In genomic region chr11:114110123-114110522, GRCh38 we compare ENCODE assay signal across 16 cellular contexts. TPM values are rescaled to one million over a fixed set of nuclear protein-coding genes. Genes with fewer than 3 reads are reported as not detected.
DNase-seq lines count a peak whose midpoint lies in the region; ATAC-seq and TF ChIP-seq lines count a peak whose summit lies in the region.
"Had no signal": no experiment of that assay in that cellular context is flagged by ENCODE, and none has a peak within 500 bp of the region (broad histone marks: within the 10 kb centered on the region; RNA-seq: fewer than 3 reads in every experiment).

No MANE protein-coding gene starts in this region.

- H3K27me3 Mint-ChIP-seq in progenitor cell of endocrine pancreas, result no peaks in the 10 kb centered on the region
- peaks cover 39% of the 10 kb centered on the region for H3K27me3 Mint-ChIP-seq in activated T-helper 1 cell treated with anti-CD3 and anti-CD28 coated beads, Interleukin-12 subunit alpha, Interleukin-12 subunit beta, Interleukin-2, Interleukin-4 antibody, amounts not matched to agents 30 ng/mL and 10 ng/mL and 1 ng/mL, durations not matched to agents 14 hours and 24 hours and 36 hours (ENCODE audit: insufficient read depth)

- 80% methylated on average over 6 of the region's 6 CpGs; no CpG with 5 or more reads in 1 of the 2 donors for WGBS in transverse colon (ENCODE audit: low coverage in 1 of 2), 2 donors

- H3K9me3 Mint-ChIP-seq in progenitor cell of endocrine pancreas (ENCODE audit: low read depth), result no peaks in the 10 kb centered on the region
- no peaks in the 10 kb centered on the region for H3K9me3 Mint-ChIP-seq in activated T-helper 1 cell treated with anti-CD3 and anti-CD28 coated beads, Interleukin-12 subunit alpha, Interleukin-12 subunit beta, Interleukin-2, Interleukin-4 antibody, amounts not matched to agents 30 ng/mL and 10 ng/mL and 1 ng/mL, durations not matched to agents 14 hours and 24 hours and 36 hours

- no peak overlapping the region for H3K4me3 Mint-ChIP-seq in progenitor cell of endocrine pancreas (ENCODE audit: low read depth)
- no peak overlapping the region for H3K4me3 Mint-ChIP-seq in activated T-helper 1 cell treated with anti-CD3 and anti-CD28 coated beads, Interleukin-12 subunit alpha, Interleukin-12 subunit beta, Interleukin-2, Interleukin-4 antibody, amounts not matched to agents 30 ng/mL and 10 ng/mL and 1 ng/mL, durations not matched to agents 14 hours and 24 hours and 36 hours

- H3K36me3 ChIP-seq in Peyer's patch (peaks cover 0 to 5% (median 0%) of the 10 kb centered on the region in 3 donors), left ventricle myocardium inferior (peaks cover 9% of the 10 kb centered on the region), transverse colon (no peaks in the 10 kb centered on the region)
- H3K36me3 ChIP-seq: HAP-1, SJCRH30 had no signal

- H3K27ac Mint-ChIP-seq in progenitor cell of endocrine pancreas, result peak overlapping the region; percentile 46
- H3K27ac Mint-ChIP-seq in activated T-helper 1 cell treated with anti-CD3 and anti-CD28 coated beads, Interleukin-12 subunit alpha, Interleukin-12 subunit beta, Interleukin-2, Interleukin-4 antibody, amounts not matched to agents 30 ng/mL and 10 ng/mL and 1 ng/mL, durations not matched to agents 14 hours and 24 hours and 36 hours, result no peak overlapping the region

- no peak for TF ChIP-seq CTCF in Peyer's patch (IDR thresholded peaks at IDR 0.05)
- no peak for TF ChIP-seq CTCF in left ventricle myocardium inferior (IDR thresholded peaks at IDR 0.05; ENCODE audit: borderline replicate concordance)
- no peak for TF ChIP-seq CTCF in progenitor cell of endocrine pancreas (IDR thresholded peaks at IDR 0.05; ENCODE audit: unreplicated experiment)
- no peak for TF ChIP-seq CTCF in transverse colon (IDR thresholded peaks at IDR 0.05)

- DNase-seq in Peyer's patch (no peak), left ventricle myocardium inferior (no peak), progenitor cell of endocrine pancreas (ENCODE audit: low spot score, unreplicated experiment) (no peak), transverse colon (no peak), NOMO-1 treated with DMSO at 0.1 percent for 48 hours (lab: John Stamatoyannopoulos, UW; ENCODE audit: unreplicated experiment) (no peak)
- DNase-seq in activated T-helper 1 cell treated with anti-CD3 and anti-CD28 coated beads, Interleukin-12 subunit alpha, Interleukin-12 subunit beta, Interleukin-2, Interleukin-4 antibody, amounts not matched to agents 30 ng/mL and 10 ng/mL and 1 ng/mL, durations not matched to agents 14 hours and 24 hours and 36 hours (ENCODE audit: low spot score), result no peak
- DNase-seq: activated CD4-positive, CD25-positive, alpha-beta regulatory T cell treated with anti-CD3 and anti-CD28 coated beads, Interleukin-2, amount 50 U/mL, for 72 hours; activated CD8-positive, alpha-beta memory T cell treated with anti-CD3 and anti-CD28 coated beads, Interleukin-2, amount 50 U/mL, for 4 hours; activated naive CD4-positive, alpha-beta T cell; C1 segment of cervical spinal cord; NCI-H1930; NCI-H510A; SJCRH30; stimulated activated CD4-positive, alpha-beta T cell treated with anti-CD3 and anti-CD28 coated beads, Interleukin-15, amount 100 ng/mL, for 24 hours had no signal

- peak overlapping the region; percentile 18 to 62 (median 34) for H3K27ac ChIP-seq in Peyer's patch
- H3K27ac ChIP-seq in left ventricle myocardium inferior (replicated peaks), result peak overlapping the region; percentile 88
- peak overlapping the region; percentile 21 to 53 (median 33) for H3K27ac ChIP-seq in transverse colon
- H3K27ac ChIP-seq: SJCRH30 had no signal

- TF ChIP-seq EP300 in transverse colon (IDR thresholded peaks at IDR 0.05; ENCODE audit: low read depth), result no peak

- no peak for ATAC-seq in GM19467 (IDR thresholded peaks at IDR 0.05; ENCODE audit: unreplicated experiment)

- H3K4me1 Mint-ChIP-seq in progenitor cell of endocrine pancreas (ENCODE audit: low read depth), result peaks cover 56% of the 10 kb centered on the region
- H3K4me1 Mint-ChIP-seq in activated T-helper 1 cell treated with anti-CD3 and anti-CD28 coated beads, Interleukin-12 subunit alpha, Interleukin-12 subunit beta, Interleukin-2, Interleukin-4 antibody, amounts not matched to agents 30 ng/mL and 10 ng/mL and 1 ng/mL, durations not matched to agents 14 hours and 24 hours and 36 hours (ENCODE audit: low read depth), result peaks cover 5% of the 10 kb centered on the region

- H3K4me1 ChIP-seq in Peyer's patch (peaks cover 0 to 24% (median 0%) of the 10 kb centered on the region in 4 donors), left ventricle myocardium inferior (peaks cover 100% of the 10 kb centered on the region), transverse colon (peaks cover 20 to 61% (median 39%) of the 10 kb centered on the region in 4 donors)
- H3K4me1 ChIP-seq: HAP-1, SJCRH30 had no signal

- intact Hi-C loops in left ventricle myocardium inferior (cut with micrococcal nuclease), result no loop called here
- intact Hi-C loops in transverse colon (cut with DNase I; ENCODE audit: low total_unique reads), result no loop called here
- intact Hi-C loops in activated T-helper 1 cell treated with anti-CD3 and anti-CD28 coated beads, Interleukin-12 subunit alpha, Interleukin-12 subunit beta, Interleukin-2, Interleukin-4 antibody, amounts not matched to agents 30 ng/mL and 10 ng/mL and 1 ng/mL, durations not matched to agents 14 hours and 24 hours and 36 hours (cut with micrococcal nuclease), result no loop called here

- H3K27me3 ChIP-seq in Peyer's patch (no peaks in the 10 kb centered on the region), left ventricle myocardium inferior (ENCODE audit: low read depth) (no peaks in the 10 kb centered on the region), transverse colon (no peaks in the 10 kb centered on the region)
- H3K27me3 ChIP-seq: SJCRH30 had no signal

- H3K9me3 ChIP-seq in Peyer's patch (no peaks in the 10 kb centered on the region), left ventricle myocardium inferior (replicated peaks) (no peaks in the 10 kb centered on the region), transverse colon (no peaks in the 10 kb centered on the region)
- H3K9me3 ChIP-seq: HAP-1, SJCRH30 had no signal

- H3K4me3 ChIP-seq in Peyer's patch, result no peak overlapping the region
- H3K4me3 ChIP-seq in left ventricle myocardium inferior, result peak overlapping the region; percentile 48
- no peak overlapping the region for H3K4me3 ChIP-seq in transverse colon
- H3K4me3 ChIP-seq: HAP-1, SJCRH30 had no signal

- in situ Hi-C loops in transverse colon (cut with MboI; ENCODE audit: low pct_ligation_motif_present in 1 of 4, low pct_unique_long_range_greater_than_20kb in 1 of 4, low sequenced_read_pairs in 3 of 4), result no loop called here

- no peak for TF ChIP-seq POLR2A in Peyer's patch (IDR thresholded peaks at IDR 0.05)
- TF ChIP-seq POLR2A in transverse colon (IDR thresholded peaks at IDR 0.05), result no peak

- H3K36me3 Mint-ChIP-seq in progenitor cell of endocrine pancreas (ENCODE audit: insufficient read depth), result peaks cover 2% of the 10 kb centered on the region
- no peaks in the 10 kb centered on the region for H3K36me3 Mint-ChIP-seq in activated T-helper 1 cell treated with anti-CD3 and anti-CD28 coated beads, Interleukin-12 subunit alpha, Interleukin-12 subunit beta, Interleukin-2, Interleukin-4 antibody, amounts not matched to agents 30 ng/mL and 10 ng/mL and 1 ng/mL, durations not matched to agents 14 hours and 24 hours and 36 hours (ENCODE audit: low read depth)

RNA-seq across cellular contexts. Expression of gene ZBTB16, which starts 50.6 kb away (rescaled TPM):
- 100 to 1,000 TPM in 3 of 4 donors, 10 to 100 TPM in 1; 84.8 to 257 (median 155) TPM for total RNA-seq in Peyer's patch
- 64.5 TPM for total RNA-seq in left ventricle myocardium inferior
- 29.6 and 32.6 TPM in 2 replicates for total RNA-seq in progenitor cell of endocrine pancreas
- 100 to 1,000 TPM; 108 to 271 (median 155) TPM for total RNA-seq in transverse colon
- 3.4 and 3.9 TPM in 2 replicates for total RNA-seq in activated T-helper 1 cell treated with anti-CD3 and anti-CD28 coated beads, Interleukin-12 subunit alpha, Interleukin-12 subunit beta, Interleukin-2, Interleukin-4 antibody, amounts not matched to agents 30 ng/mL and 10 ng/mL and 1 ng/mL, durations not matched to agents 14 hours and 24 hours and 36 hours
- total RNA-seq: SJCRH30 had no signal

Comparison
In these comparisons a context has a peak if more than half of its experiments do, and no peak if none do; other contexts are left out.
1. H3K27ac ChIP-seq: peak in every context shown above with its lines; median percentile 88 in left ventricle myocardium inferior; 34 in Peyer's patch; 33 in transverse colon.